ENCODE assay signal across 3 cellular contexts in genomic region chr9:127277770-127278169, GRCh38.
TF ChIP-seq lines count a peak whose summit lies in the region.

No MANE protein-coding gene starts in this region.

TF ChIP-seq in SK-N-SH, 30 proteins besides CTCF, POLR2A, EP300 and RAD21 (continued from another document):
- TF ChIP-seq NFIC (IDR thresholded peaks at IDR 0.05; ENCODE audit: borderline replicate concordance), result peak; percentile 26; the same call in 1 of the 2 replicates

TF ChIP-seq in SK-N-SH treated with all-trans-retinoic acid at 6 μM for 48 hours, 23 proteins besides CTCF, POLR2A, EP300 and RAD21 (continued from another document):
- TF ChIP-seq ZFP30 (CRISPR knock-in tag; IDR thresholded peaks at IDR 0.05) (no peak), CSRNP3 (CRISPR knock-in tag; IDR thresholded peaks at IDR 0.05) (no peak), TCF4 (CRISPR knock-in tag; IDR thresholded peaks at IDR 0.05; ENCODE audit: borderline replicate concordance) (no peak), PPARA (CRISPR knock-in tag; IDR thresholded peaks at IDR 0.05; ENCODE audit: borderline replicate concordance) (no peak), RARB (CRISPR knock-in tag; IDR thresholded peaks at IDR 0.05) (no peak)

TF ChIP-seq in HepG2, 621 proteins besides CTCF, POLR2A, EP300 and RAD21:
- TF ChIP-seq LCORL (IDR thresholded peaks at IDR 0.05) (peak; percentile 82), LCORL (CRISPR knock-in tag; IDR thresholded peaks at IDR 0.05) (no peak), ZNF784 (CRISPR knock-in tag; IDR thresholded peaks at IDR 0.05; ENCODE audit: borderline replicate concordance) (no peak)
